In genomic region chr3:32684800-32685603, GRCh38 we compare ENCODE assay signal across 1 cellular context.
A peak's percentile ranks its signal among the peaks of the same experiment; 100 is the strongest.
TF ChIP-seq lines count a peak whose summit lies in the region.

TSS of gene CNOT10 (plus strand) at chr3:32685188. CDS start at chr3:32685461, 273 bp downstream.

TF ChIP-seq in HepG2, 621 proteins besides CTCF, POLR2A, EP300 and RAD21 (continued from another document):
- peak; percentile 38; the same call in 1 of the 2 replicates for TF ChIP-seq CERS6 (CRISPR knock-in tag; IDR thresholded peaks at IDR 0.05)
- TF ChIP-seq, protein P1, sequence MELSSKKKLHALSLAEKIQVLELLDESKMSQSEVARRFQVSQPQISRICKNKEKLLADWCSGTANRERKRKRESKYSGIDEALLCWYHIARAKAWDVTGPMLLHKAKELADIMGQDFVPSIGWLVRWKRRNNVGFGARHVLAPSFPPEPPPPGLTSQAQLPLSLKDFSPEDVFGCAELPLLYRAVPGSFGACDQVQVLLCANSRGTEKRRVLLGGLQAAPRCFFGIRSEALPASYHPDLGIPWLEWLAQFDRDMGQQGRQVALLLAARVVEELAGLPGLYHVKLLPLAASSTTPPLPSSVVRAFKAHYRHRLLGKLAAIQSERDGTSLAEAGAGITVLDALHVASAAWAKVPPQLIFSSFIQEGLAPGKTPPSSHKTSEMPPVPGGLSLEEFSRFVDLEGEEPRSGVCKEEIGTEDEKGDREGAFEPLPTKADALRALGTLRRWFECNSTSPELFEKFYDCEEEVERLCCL (CRISPR knock-in tag; IDR thresholded peaks at IDR 0.05; ENCODE audit: borderline replicate concordance) = peak; percentile 87; the same call in 1 of the 2 replicates
